In the genomic region with DNA sequence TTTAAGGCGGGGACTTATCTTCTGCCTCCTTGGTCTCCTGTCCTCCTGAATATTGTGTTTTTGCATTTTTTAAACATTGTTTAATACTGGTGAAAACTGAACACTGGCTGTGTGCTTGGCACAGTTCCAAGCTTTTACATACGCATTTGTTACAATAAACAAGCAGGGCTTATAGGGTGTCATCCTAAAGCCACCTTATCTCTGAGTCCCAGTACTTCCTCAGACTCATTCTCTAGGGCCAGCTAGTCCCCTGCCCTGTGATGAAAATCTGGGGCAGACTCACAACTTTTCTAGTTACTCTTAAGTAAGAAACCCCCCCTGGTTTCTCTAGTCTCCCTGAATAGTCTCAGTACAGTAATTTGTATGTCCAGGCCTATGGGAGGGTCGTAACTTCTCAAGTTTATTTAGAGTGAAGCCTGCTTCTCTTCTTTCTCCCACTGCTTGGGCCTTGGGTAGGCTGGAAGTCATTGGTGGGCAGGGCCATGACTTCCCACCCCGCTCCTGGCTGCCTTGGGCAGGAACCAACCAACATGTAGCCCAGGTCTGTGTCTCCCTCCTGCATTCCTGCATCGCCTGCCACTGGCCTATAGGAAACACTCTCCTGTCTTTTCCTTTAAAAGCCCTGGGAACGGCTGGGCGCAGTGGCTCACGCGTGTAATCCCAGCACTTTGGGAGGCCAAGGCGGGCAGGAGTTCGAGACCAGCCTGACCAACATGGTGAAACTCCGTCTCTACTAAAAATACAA, we compare ENCODE assay signal across 22 cellular contexts. TPM values are rescaled to one million over a fixed set of nuclear protein-coding genes. Genes with fewer than 3 reads are reported as not detected.
DNase-seq lines count a peak whose midpoint lies in the region; TF ChIP-seq lines count a peak whose summit lies in the region.
"Had no signal": no experiment of that assay in that cellular context is flagged by ENCODE, and none has a peak within 500 bp of the region (broad histone marks: within the 10 kb centered on the region; RNA-seq: fewer than 3 reads in every experiment).

No MANE protein-coding gene starts in this region.

- no peaks in the 10 kb centered on the region for H3K36me3 ChIP-seq in left ventricle myocardium inferior
- H3K36me3 ChIP-seq in vagina: no peaks in the 10 kb centered on the region
- H3K36me3 ChIP-seq: MG63, right atrium auricular region had no signal

- intact Hi-C loops in left ventricle myocardium inferior (cut with micrococcal nuclease): no loop called here
- intact Hi-C loops in cardiac septum (cut with DNase I): loop anchor here (10.0 kb wide), 1 partner anchor 421 kb away; no protein-coding TSS in a partner anchor
- intact Hi-C loops in vagina (cut with DNase I): no loop called here

- H3K27me3 ChIP-seq in left ventricle myocardium inferior (ENCODE audit: low read depth) (no peaks in the 10 kb centered on the region), vagina (no peaks in the 10 kb centered on the region)
- H3K27me3 ChIP-seq: MG63, right atrium auricular region had no signal

- DNase-seq in left ventricle myocardium inferior: no peak
- no peak for DNase-seq in cardiac septum (ENCODE audit: low spot score)
- peak; percentile 45 for DNase-seq in SKM-1 treated with dmso at 0.1 percent for 144 hours (lab: John Stamatoyannopoulos, UW; ENCODE audit: unreplicated experiment)
- peak; percentile 63 for DNase-seq in fibroblast of villous mesenchyme (ENCODE audit: low read depth)
- DNase-seq in vagina (ENCODE audit: extremely low spot score in 2 of 2): peak; percentile 19 to 49
- DNase-seq in activated CD4-positive, CD25-positive, alpha-beta regulatory T cell treated with anti-CD3 and anti-CD28 coated beads, Interleukin-2, amount 50 U/mL, for 72 hours: no peak
- DNase-seq in NCI-H2029 (lab: John Stamatoyannopoulos, UW): no peak
- no peak for DNase-seq in DMS153 (lab: John Stamatoyannopoulos, UW)
- DNase-seq: activated naive CD4-positive, alpha-beta T cell treated with anti-CD3 and anti-CD28 coated beads, Interleukin-2, amount 10 ng/mL, durations not matched to agents 7 days and 5 days; activated T-cell treated with anti-CD3 and anti-CD28 coated beads, Interleukin-2, amount 50 U/mL, for 48 hours; aorta; CD4-positive, alpha-beta T cell; cerebellar nuclear complex; effector CD8-positive, alpha-beta T cell; glutamatergic neuron; immature natural killer cell; MG63; NCI-H187; Right ventricle myocardium superior; stimulated activated CD4-positive, alpha-beta T cell treated with anti-CD3 and anti-CD28 coated beads, Interleukin-15, amount 100 ng/mL, for 24 hours; T-helper 17 cell had no signal

- H3K4me3 ChIP-seq in left ventricle myocardium inferior (no peak overlapping the region), fibroblast of villous mesenchyme (ENCODE audit: low read depth, low read length) (no peak overlapping the region), vagina (no peak overlapping the region)
- H3K4me3 ChIP-seq: MG63, right atrium auricular region had no signal

- H3K9me3 ChIP-seq in left ventricle myocardium inferior (replicated peaks): no peaks in the 10 kb centered on the region
- no peaks in the 10 kb centered on the region for H3K9me3 ChIP-seq in vagina
- H3K9me3 ChIP-seq: MG63, right atrium auricular region had no signal

- H3K27ac ChIP-seq in left ventricle myocardium inferior (replicated peaks) (peak overlapping the region; percentile 41), vagina (no peak overlapping the region)
- H3K27ac ChIP-seq: right atrium auricular region had no signal

- TF ChIP-seq CTCF in left ventricle myocardium inferior (IDR thresholded peaks at IDR 0.05; ENCODE audit: borderline replicate concordance) (no peak), fibroblast of villous mesenchyme (IDR thresholded peaks at IDR 0.05; ENCODE audit: insufficient read depth, low read depth, low read length) (no peak), vagina (IDR thresholded peaks at IDR 0.05) (no peak)

- H3K4me1 ChIP-seq in left ventricle myocardium inferior (peaks cover 12% of the 10 kb centered on the region), vagina (peaks cover 5% of the 10 kb centered on the region)

- no peak for TF ChIP-seq POLR2A in vagina (IDR thresholded peaks at IDR 0.05)

RNA-seq across cellular contexts. Expression of gene KCNE4, which starts 7.7 kb away (rescaled TPM):
- total RNA-seq in left ventricle myocardium inferior: 3.1 TPM
- 1.7 TPM for total RNA-seq in cardiac septum
- 13.4 and 18.4 TPM in 2 replicates for total RNA-seq in fibroblast of villous mesenchyme
- 4.9 TPM for total RNA-seq in vagina
- total RNA-seq: CD4-positive, alpha-beta T cell; T-helper 17 cell had no signal

Comparison
In these comparisons a context has a peak if more than half of its experiments do, and no peak if none do; other contexts are left out.
1. DNase-seq: peak in SKM-1 treated with dmso at 0.1 percent for 144 hours (single experiment), fibroblast of villous mesenchyme (single experiment) and vagina (2 of 2); none in left ventricle myocardium inferior (single experiment), cardiac septum (single experiment), activated CD4-positive, CD25-positive, alpha-beta regulatory T cell treated with anti-CD3 and anti-CD28 coated beads, Interleukin-2, amount 50 U/mL, for 72 hours (single experiment), NCI-H2029 (single experiment) and DMS153 (single experiment).